15 cellular contexts compared by ENCODE assay signal in genomic region chr13:20782116-20782708, GRCh38. TPM values are rescaled to one million over a fixed set of nuclear protein-coding genes. Genes with fewer than 3 reads are reported as not detected.
A peak's percentile ranks its signal among the peaks of the same experiment; 100 is the strongest.
DNase-seq lines count a peak whose midpoint lies in the region; ATAC-seq and TF ChIP-seq lines count a peak whose summit lies in the region.
"Had no signal": no experiment of that assay in that cellular context is flagged by ENCODE, and none has a peak within 500 bp of the region (broad histone marks: within the 10 kb centered on the region; RNA-seq: fewer than 3 reads in every experiment).

No MANE protein-coding gene starts in this region.

- H3K4me1 ChIP-seq in cardiac muscle cell (ENCODE audit: low read depth) = no peaks in the 10 kb centered on the region
- H3K4me1 ChIP-seq in heart right ventricle = peaks cover 0 to 1% (median 0%) of the 10 kb centered on the region in 9 donors
- no peaks in the 10 kb centered on the region for H3K4me1 ChIP-seq in neural progenitor cell
- H3K4me1 ChIP-seq: uterus had no signal

- in situ Hi-C loops in G401 (cut with HindIII; ENCODE audit: low sequenced_read_pairs) = no loop called here

- no peaks in the 10 kb centered on the region for H3F3A ChIP-seq in neural progenitor cell (ENCODE audit: low read depth)

- no peak overlapping the region for H3K27ac Mint-ChIP-seq in neural progenitor cell
- no peak overlapping the region for H3K27ac Mint-ChIP-seq in stimulated activated memory B cell treated with anti-CD40 and anti-IgM and Interleukin-4, amounts not matched to agents 10 μg/mL and 1 μg/mL and 100 μg/mL, for 72 hours
- H3K27ac Mint-ChIP-seq: activated CD4-positive, alpha-beta T cell treated with anti-CD3 and anti-CD28 coated beads, Interleukin-2, amount 10 ng/mL, durations not matched to agents 7 days and 5 days had no signal

- no peaks in the 10 kb centered on the region for H3K9me3 Mint-ChIP-seq in neural progenitor cell
- no peaks in the 10 kb centered on the region for H3K9me3 Mint-ChIP-seq in stimulated activated memory B cell treated with anti-CD40 and anti-IgM and Interleukin-4, amounts not matched to agents 10 μg/mL and 1 μg/mL and 100 μg/mL, for 72 hours
- H3K9me3 Mint-ChIP-seq: activated CD4-positive, alpha-beta T cell treated with anti-CD3 and anti-CD28 coated beads, Interleukin-2, amount 10 ng/mL, durations not matched to agents 7 days and 5 days; activated naive CD4-positive, alpha-beta T cell treated with anti-CD3 and anti-CD28 coated beads, Interleukin-2, amount 50 U/mL, for 24 hours had no signal

- no peaks in the 10 kb centered on the region for H4K20me1 ChIP-seq in neural progenitor cell (ENCODE audit: low read depth)

- no peaks in the 10 kb centered on the region for H3K9me3 ChIP-seq in cardiac muscle cell (ENCODE audit: low read depth)
- no peaks in the 10 kb centered on the region for H3K9me3 ChIP-seq in heart right ventricle
- H3K9me3 ChIP-seq in neural progenitor cell (ENCODE audit: low read depth) = no peaks in the 10 kb centered on the region
- H3K9me3 ChIP-seq: uterus had no signal

- peaks cover 12% of the 10 kb centered on the region for H3K36me3 Mint-ChIP-seq in neural progenitor cell
- H3K36me3 Mint-ChIP-seq in stimulated activated memory B cell treated with anti-CD40 and anti-IgM and Interleukin-4, amounts not matched to agents 10 μg/mL and 1 μg/mL and 100 μg/mL, for 72 hours = peaks cover 39% of the 10 kb centered on the region

- no peak for DNase-seq in cardiac muscle cell (ENCODE audit: low read depth in 1 of 2, low spot score in 1 of 2)
- DNase-seq in heart right ventricle = no peak
- no peak for DNase-seq in neural progenitor cell (ENCODE audit: low spot score)
- DNase-seq in NCI-H1930 (lab: John Stamatoyannopoulos, UW) = no peak
- DNase-seq in G401 (ENCODE audit: low spot score) = no peak
- DNase-seq: activated CD4-positive, alpha-beta T cell treated with anti-CD3 and anti-CD28 coated beads, Interleukin-2, amount 10 ng/mL, durations not matched to agents 7 days and 5 days; cerebellar nuclear complex; DMS79 treated with DMSO at 0.1 percent for 48 hours; NCI-H2081 treated with DMSO at 0.1 percent for 48 hours; uterus had no signal

- intact Hi-C loops in heart right ventricle (cut with DNase I) = no loop called here

- H2AFZ ChIP-seq in neural progenitor cell (replicated peaks) = no peak overlapping the region

- H3K79me2 ChIP-seq in neural progenitor cell (ENCODE audit: low read depth) = no peaks in the 10 kb centered on the region

- ATAC-seq in heart right ventricle (no peak), GM21717 (IDR thresholded peaks at IDR 0.05; ENCODE audit: unreplicated experiment) (peak; percentile 76), HG03159 (IDR thresholded peaks at IDR 0.05; ENCODE audit: unreplicated experiment) (peak; percentile 92)
- ATAC-seq in stimulated activated memory B cell treated with anti-CD40 and anti-IgM and Interleukin-4, amounts not matched to agents 10 μg/mL and 1 μg/mL and 100 μg/mL, for 72 hours = no peak

- TF ChIP-seq CTCF in cardiac muscle cell (IDR thresholded peaks at IDR 0.05; ENCODE audit: low read depth, low read length) (no peak), heart right ventricle (IDR thresholded peaks at IDR 0.05) (no peak), neural progenitor cell (IDR thresholded peaks at IDR 0.05) (no peak)

- H3K9ac ChIP-seq in neural progenitor cell = peak overlapping the region; percentile 23

- H3K27me3 ChIP-seq in cardiac muscle cell (no peaks in the 10 kb centered on the region), heart right ventricle (no peaks in the 10 kb centered on the region), neural progenitor cell (no peaks in the 10 kb centered on the region)
- H3K27me3 ChIP-seq: uterus had no signal

- H3K27ac ChIP-seq in cardiac muscle cell (peak overlapping the region; percentile 74), heart right ventricle (no peak overlapping the region), neural progenitor cell (no peak overlapping the region)
- H3K27ac ChIP-seq: uterus had no signal

- H3K4me2 ChIP-seq in neural progenitor cell = no peak overlapping the region

- H3K4me3 Mint-ChIP-seq in neural progenitor cell = no peak overlapping the region
- no peak overlapping the region for H3K4me3 Mint-ChIP-seq in stimulated activated memory B cell treated with anti-CD40 and anti-IgM and Interleukin-4, amounts not matched to agents 10 μg/mL and 1 μg/mL and 100 μg/mL, for 72 hours
- H3K4me3 Mint-ChIP-seq: activated CD4-positive, alpha-beta T cell treated with anti-CD3 and anti-CD28 coated beads, Interleukin-2, amount 10 ng/mL, durations not matched to agents 7 days and 5 days; activated naive CD4-positive, alpha-beta T cell treated with anti-CD3 and anti-CD28 coated beads, Interleukin-2, amount 50 U/mL, for 24 hours had no signal

- H3K4me1 Mint-ChIP-seq in neural progenitor cell = no peaks in the 10 kb centered on the region
- H3K4me1 Mint-ChIP-seq in stimulated activated memory B cell treated with anti-CD40 and anti-IgM and Interleukin-4, amounts not matched to agents 10 μg/mL and 1 μg/mL and 100 μg/mL, for 72 hours = no peaks in the 10 kb centered on the region
- H3K4me1 Mint-ChIP-seq: activated naive CD4-positive, alpha-beta T cell treated with anti-CD3 and anti-CD28 coated beads, Interleukin-2, amount 50 U/mL, for 24 hours had no signal

- peaks cover 2% of the 10 kb centered on the region for H3K27me3 Mint-ChIP-seq in neural progenitor cell (ENCODE audit: insufficient read depth, low read depth)
- H3K27me3 Mint-ChIP-seq in stimulated activated memory B cell treated with anti-CD40 and anti-IgM and Interleukin-4, amounts not matched to agents 10 μg/mL and 1 μg/mL and 100 μg/mL, for 72 hours = no peaks in the 10 kb centered on the region
- H3K27me3 Mint-ChIP-seq: activated CD4-positive, alpha-beta T cell treated with anti-CD3 and anti-CD28 coated beads, Interleukin-2, amount 10 ng/mL, durations not matched to agents 7 days and 5 days; activated naive CD4-positive, alpha-beta T cell treated with anti-CD3 and anti-CD28 coated beads, Interleukin-2, amount 50 U/mL, for 24 hours had no signal

- no peak overlapping the region for H3K4me3 ChIP-seq in cardiac muscle cell
- H3K4me3 ChIP-seq in heart right ventricle = no peak overlapping the region
- no peak overlapping the region for H3K4me3 ChIP-seq in neural progenitor cell
- H3K4me3 ChIP-seq: lung, uterus had no signal

- WGBS in heart right ventricle, 2 donors = 78 to 86% methylated on average over 3 of the region's 3 CpGs

- H3K36me3 ChIP-seq in cardiac muscle cell (peaks cover 70% of the 10 kb centered on the region), heart right ventricle (peaks cover 0 to 85% (median 19%) of the 10 kb centered on the region in 9 donors), neural progenitor cell (no peaks in the 10 kb centered on the region)
- H3K36me3 ChIP-seq: uterus had no signal

RNA-seq across cellular contexts. Expression of gene EEF1AKMT1, which starts 8.5 kb away (rescaled TPM):
- total RNA-seq in cardiac muscle cell (4.2 and 7.2 TPM in 2 replicates), heart right ventricle (1 to 10 TPM; 6.1 to 9.9 (median 7.9) TPM), neural progenitor cell (ENCODE audit: low replicate concordance) (12.3 and 13.3 TPM in 2 replicates)
- polyA plus RNA-seq in cardiac muscle cell (11.5 and 18.3 TPM in 2 replicates), heart right ventricle (10 to 100 TPM in 1 of 2 donors, 1 to 10 TPM in 1; 9.1 to 10.2 TPM)
- total RNA-seq in G401 (2014; rRNA removed; shearing (Covaris generic)) = 14.4 and 17.4 TPM in 2 replicates

Comparison
In these comparisons a context has a peak if more than half of its experiments do, and no peak if none do; other contexts are left out.
1. ATAC-seq: peak in GM21717 (single experiment) and HG03159 (single experiment); none in heart right ventricle (0 of 8) and stimulated activated memory B cell treated with anti-CD40 and anti-IgM and Interleukin-4, amounts not matched to agents 10 μg/mL and 1 μg/mL and 100 μg/mL, for 72 hours (single experiment).